20 cellular contexts compared by ENCODE assay signal in genomic region chr4:56099378-56099786, GRCh38.
DNase-seq lines count a peak whose midpoint lies in the region; TF ChIP-seq lines count a peak whose summit lies in the region.
"Had no signal": no experiment of that assay in that cellular context is flagged by ENCODE, and none has a peak within 500 bp of the region (broad histone marks: within the 10 kb centered on the region; RNA-seq: fewer than 3 reads in every experiment).

No MANE protein-coding gene starts in this region.

- H3K4me1 ChIP-seq in uterus, result no peaks in the 10 kb centered on the region
- H3K4me1 ChIP-seq in hepatocyte (ENCODE audit: insufficient read depth), result no peaks in the 10 kb centered on the region
- H3K4me1 ChIP-seq: spleen had no signal

- H3K36me3 Mint-ChIP-seq in endothelial cell (ENCODE audit: low read depth, unreplicated experiment), result no peaks in the 10 kb centered on the region
- H3K36me3 Mint-ChIP-seq: activated CD4-positive, alpha-beta memory T cell treated with anti-CD3 and anti-CD28 coated beads for 36 hours; activated naive CD4-positive, alpha-beta T cell treated with anti-CD3 and anti-CD28 coated beads, Interleukin-2, amount 50 U/mL, for 72 hours; memory B cell; natural killer cell had no signal

- WGBS in hepatocyte (ENCODE audit: low lambda C conversion rate, missing lambda C conversion rate), result 93% methylated on average over 3 of the region's 3 CpGs

- no peaks in the 10 kb centered on the region for H3K36me3 ChIP-seq in uterus
- H3K36me3 ChIP-seq in hepatocyte (replicated peaks; ENCODE audit: insufficient read depth, low read depth), result no peaks in the 10 kb centered on the region
- H3K36me3 ChIP-seq: spleen had no signal

- H3K27me3 ChIP-seq in uterus, result no peaks in the 10 kb centered on the region
- no peaks in the 10 kb centered on the region for H3K27me3 ChIP-seq in hepatocyte
- H3K27me3 ChIP-seq: spleen had no signal

- no peak overlapping the region for H3K4me3 Mint-ChIP-seq in endothelial cell (ENCODE audit: unreplicated experiment)
- H3K4me3 Mint-ChIP-seq: activated CD4-positive, alpha-beta memory T cell treated with anti-CD3 and anti-CD28 coated beads for 36 hours; memory B cell; natural killer cell had no signal

- in situ Hi-C loops in SK-MEL-5 (cut with HindIII; ENCODE audit: low pct_unique_long_range_greater_than_20kb, low sequenced_read_pairs), result no loop called here

- intact Hi-C loops in uterus (cut with DNase I; ENCODE audit: low total_unique reads), result no loop called here

- TF ChIP-seq CTCF in fibroblast of the aortic adventitia (IDR thresholded peaks at IDR 0.05; ENCODE audit: insufficient read depth, low read length) (no peak), uterus (IDR thresholded peaks at IDR 0.05) (no peak), hepatocyte (IDR thresholded peaks at IDR 0.05; ENCODE audit: poor library complexity) (no peak), endothelial cell (IDR thresholded peaks at IDR 0.05; ENCODE audit: unreplicated experiment) (no peak)

- H3K79me2 ChIP-seq in hepatocyte, result peaks cover 48% of the 10 kb centered on the region

- DNase-seq in HT1080 (ENCODE audit: low read depth) (peak; percentile 69), SK-MEL-5 (ENCODE audit: low read depth, low spot score) (peak; percentile 84), fibroblast of the aortic adventitia (ENCODE audit: low read depth) (peak; percentile 5), pons (ENCODE audit: low spot score) (peak; percentile 81), uterus (no peak), HK-2 (ENCODE audit: unreplicated experiment) (no peak), hepatocyte (ENCODE audit: low spot score) (no peak), endothelial cell (ENCODE audit: low spot score) (no peak)
- DNase-seq: activated CD4-positive, alpha-beta memory T cell treated with anti-CD3 and anti-CD28 coated beads for 36 hours; activated T-cell treated with anti-CD3 and anti-CD28 coated beads, Interleukin-2, amount 50 U/mL, for 1 hour; dermis blood vessel endothelial cell; glutamatergic neuron; natural killer cell; NCI-H510A; Right ventricle myocardium superior; spleen; stimulated activated CD8-positive, alpha-beta memory T cell treated with anti-CD3 and anti-CD28 coated beads, Interleukin-4, amount 100 ng/mL, for 48 hours; WERI-Rb-1 had no signal

- no peak for TF ChIP-seq POLR2A in uterus (IDR thresholded peaks at IDR 0.05)

- H3K4me3 ChIP-seq in fibroblast of the aortic adventitia (ENCODE audit: low read depth, low read length) (no peak overlapping the region), uterus (no peak overlapping the region), hepatocyte (no peak overlapping the region)
- H3K4me3 ChIP-seq: spleen had no signal

- H3K4me2 ChIP-seq in hepatocyte, result no peak overlapping the region

- no peaks in the 10 kb centered on the region for H4K20me1 ChIP-seq in hepatocyte (ENCODE audit: insufficient read depth, poor library complexity, severe bottlenecking)

- H2AFZ ChIP-seq in hepatocyte, result no peak overlapping the region

- H3K9me3 Mint-ChIP-seq in endothelial cell (ENCODE audit: unreplicated experiment), result no peaks in the 10 kb centered on the region
- H3K9me3 Mint-ChIP-seq: activated CD4-positive, alpha-beta memory T cell treated with anti-CD3 and anti-CD28 coated beads for 36 hours; activated naive CD4-positive, alpha-beta T cell treated with anti-CD3 and anti-CD28 coated beads, Interleukin-2, amount 50 U/mL, for 72 hours; memory B cell; natural killer cell had no signal

- H3K27ac ChIP-seq in uterus (no peak overlapping the region), hepatocyte (no peak overlapping the region)
- H3K27ac ChIP-seq: spleen, WERI-Rb-1 had no signal

- no peak overlapping the region for H3K27ac Mint-ChIP-seq in endothelial cell (ENCODE audit: unreplicated experiment)
- H3K27ac Mint-ChIP-seq: activated CD4-positive, alpha-beta memory T cell treated with anti-CD3 and anti-CD28 coated beads for 36 hours; activated naive CD4-positive, alpha-beta T cell treated with anti-CD3 and anti-CD28 coated beads, Interleukin-2, amount 50 U/mL, for 72 hours; memory B cell; natural killer cell had no signal

- no peaks in the 10 kb centered on the region for H3K4me1 Mint-ChIP-seq in endothelial cell (ENCODE audit: unreplicated experiment)
- H3K4me1 Mint-ChIP-seq: memory B cell, natural killer cell had no signal

- H3K9me3 ChIP-seq in uterus, result no peaks in the 10 kb centered on the region
- H3K9me3 ChIP-seq in hepatocyte (ENCODE audit: low read depth), result no peaks in the 10 kb centered on the region
- H3K9me3 ChIP-seq: spleen had no signal

- no peaks in the 10 kb centered on the region for H3K27me3 Mint-ChIP-seq in endothelial cell (ENCODE audit: unreplicated experiment)
- H3K27me3 Mint-ChIP-seq: activated CD4-positive, alpha-beta memory T cell treated with anti-CD3 and anti-CD28 coated beads for 36 hours; memory B cell had no signal

- H3K9me2 ChIP-seq in hepatocyte (replicated peaks; ENCODE audit: insufficient read depth), result no peaks in the 10 kb centered on the region

Comparison
In these comparisons a context has a peak if more than half of its experiments do, and no peak if none do; other contexts are left out.
1. DNase-seq: peak in HT1080 (single experiment), SK-MEL-5 (single experiment), fibroblast of the aortic adventitia (single experiment) and pons (single experiment); none in uterus (0 of 2), HK-2 (single experiment), hepatocyte (single experiment) and endothelial cell (single experiment).